ENCODE assay signal across 1 cellular context in the genomic region with DNA sequence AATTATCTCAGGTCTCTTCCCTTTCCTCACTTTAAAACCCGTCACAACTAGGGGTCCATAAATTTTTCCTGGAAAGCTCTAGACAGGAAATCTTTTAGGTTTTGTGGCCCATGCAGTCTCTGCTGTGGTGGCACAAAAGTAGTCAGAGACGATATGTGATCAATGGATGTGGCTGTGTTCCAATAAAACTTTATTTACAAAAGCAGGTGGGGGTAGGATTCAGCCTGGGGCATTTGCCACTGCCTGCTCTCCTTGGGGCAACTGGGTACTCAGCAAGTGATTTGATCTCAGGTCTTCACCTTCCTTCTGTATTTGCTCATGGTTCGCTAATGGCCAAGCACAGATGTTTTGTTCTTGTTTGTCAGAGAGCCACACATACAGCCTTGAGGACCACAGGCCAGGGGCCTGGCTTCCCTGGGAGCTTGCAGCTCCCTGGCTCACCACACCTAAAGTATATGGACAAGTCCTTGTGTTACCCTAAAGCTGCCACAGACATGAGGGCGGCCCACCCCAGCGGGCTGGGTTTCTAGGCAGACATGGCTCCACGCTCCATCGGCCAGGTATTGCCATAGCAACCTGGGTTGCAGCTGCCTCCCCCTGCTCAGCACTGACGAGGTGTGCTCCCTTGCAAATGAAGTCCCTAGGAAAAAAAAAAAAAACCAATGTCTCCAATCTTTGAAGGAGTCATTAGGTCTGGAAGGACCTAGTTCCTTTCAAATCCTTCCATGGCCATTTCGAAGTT.
TF ChIP-seq lines count a peak whose summit lies in the region.

No MANE protein-coding gene starts in this region.

TF ChIP-seq in IMR-90, 13 proteins besides CTCF, POLR2A, EP300 and RAD21 (continued from another document):
- TF ChIP-seq, protein P1, sequence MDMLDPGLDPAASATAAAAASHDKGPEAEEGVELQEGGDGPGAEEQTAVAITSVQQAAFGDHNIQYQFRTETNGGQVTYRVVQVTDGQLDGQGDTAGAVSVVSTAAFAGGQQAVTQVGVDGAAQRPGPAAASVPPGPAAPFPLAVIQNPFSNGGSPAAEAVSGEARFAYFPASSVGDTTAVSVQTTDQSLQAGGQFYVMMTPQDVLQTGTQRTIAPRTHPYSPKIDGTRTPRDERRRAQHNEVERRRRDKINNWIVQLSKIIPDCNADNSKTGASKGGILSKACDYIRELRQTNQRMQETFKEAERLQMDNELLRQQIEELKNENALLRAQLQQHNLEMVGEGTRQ (IDR thresholded peaks at IDR 0.05; ENCODE audit: low read depth, low read length), result no peak
- TF ChIP-seq SMC3 (IDR thresholded peaks at IDR 0.05; ENCODE audit: low read depth, low read length), result no peak
- TF ChIP-seq BHLHE40 (IDR thresholded peaks at IDR 0.05; ENCODE audit: low read depth, low read length), result no peak
